1 cellular context compared by ENCODE assay signal in genomic region chr11:44235765-44236201, GRCh38.
A peak's percentile ranks its signal among the peaks of the same experiment; 100 is the strongest.
TF ChIP-seq lines count a peak whose summit lies in the region.

No MANE protein-coding gene starts in this region.

TF ChIP-seq in HEK293, 187 proteins besides CTCF, POLR2A, EP300 and RAD21 (continued from another document):
- TF ChIP-seq ZNF488 (tag by site-specific recombination; IDR thresholded peaks at IDR 0.05): 0 out of 2 replicates have a peak, but pooled peaks have one; percentile 36
- no peak for TF ChIP-seq YY2 (tag by site-specific recombination; IDR thresholded peaks at IDR 0.05)
- peak; percentile 42; the same call in 1 of the 2 replicates for TF ChIP-seq ZNF423 (tag by site-specific recombination; IDR thresholded peaks at IDR 0.05)
- TF ChIP-seq, protein P1, sequence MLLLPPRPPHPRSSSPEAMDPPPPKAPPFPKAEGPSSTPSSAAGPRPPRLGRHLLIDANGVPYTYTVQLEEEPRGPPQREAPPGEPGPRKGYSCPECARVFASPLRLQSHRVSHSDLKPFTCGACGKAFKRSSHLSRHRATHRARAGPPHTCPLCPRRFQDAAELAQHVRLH (tag by site-specific recombination; IDR thresholded peaks at IDR 0.05): 0 out of 2 replicates have a peak, but pooled peaks have one; percentile 20
- TF ChIP-seq ZNF792 (tag by site-specific recombination; IDR thresholded peaks at IDR 0.05): no peak
- TF ChIP-seq ZNF366 (tag by site-specific recombination; conservative IDR thresholded peaks at IDR 0.05): no peak
- no peak for TF ChIP-seq SETDB1 (IDR thresholded peaks at IDR 0.05; ENCODE audit: insufficient read length, low read length)
- TF ChIP-seq, protein P2, sequence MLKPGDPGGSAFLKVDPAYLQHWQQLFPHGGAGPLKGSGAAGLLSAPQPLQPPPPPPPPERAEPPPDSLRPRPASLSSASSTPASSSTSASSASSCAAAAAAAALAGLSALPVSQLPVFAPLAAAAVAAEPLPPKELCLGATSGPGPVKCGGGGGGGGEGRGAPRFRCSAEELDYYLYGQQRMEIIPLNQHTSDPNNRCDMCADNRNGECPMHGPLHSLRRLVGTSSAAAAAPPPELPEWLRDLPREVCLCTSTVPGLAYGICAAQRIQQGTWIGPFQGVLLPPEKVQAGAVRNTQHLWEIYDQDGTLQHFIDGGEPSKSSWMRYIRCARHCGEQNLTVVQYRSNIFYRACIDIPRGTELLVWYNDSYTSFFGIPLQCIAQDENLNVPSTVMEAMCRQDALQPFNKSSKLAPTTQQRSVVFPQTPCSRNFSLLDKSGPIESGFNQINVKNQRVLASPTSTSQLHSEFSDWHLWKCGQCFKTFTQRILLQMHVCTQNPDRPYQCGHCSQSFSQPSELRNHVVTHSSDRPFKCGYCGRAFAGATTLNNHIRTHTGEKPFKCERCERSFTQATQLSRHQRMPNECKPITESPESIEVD (tag by site-specific recombination; IDR thresholded peaks at IDR 0.05): peak; percentile 66
- no peak for TF ChIP-seq HOXC10 (CRISPR knock-in tag; IDR thresholded peaks at IDR 0.05)
- TF ChIP-seq ZNF394 (tag by site-specific recombination; IDR thresholded peaks at IDR 0.05; ENCODE audit: borderline replicate concordance): no peak
- peak; percentile 90 for TF ChIP-seq FEZF1 (tag by site-specific recombination; IDR thresholded peaks at IDR 0.05)
- TF ChIP-seq, protein P3, sequence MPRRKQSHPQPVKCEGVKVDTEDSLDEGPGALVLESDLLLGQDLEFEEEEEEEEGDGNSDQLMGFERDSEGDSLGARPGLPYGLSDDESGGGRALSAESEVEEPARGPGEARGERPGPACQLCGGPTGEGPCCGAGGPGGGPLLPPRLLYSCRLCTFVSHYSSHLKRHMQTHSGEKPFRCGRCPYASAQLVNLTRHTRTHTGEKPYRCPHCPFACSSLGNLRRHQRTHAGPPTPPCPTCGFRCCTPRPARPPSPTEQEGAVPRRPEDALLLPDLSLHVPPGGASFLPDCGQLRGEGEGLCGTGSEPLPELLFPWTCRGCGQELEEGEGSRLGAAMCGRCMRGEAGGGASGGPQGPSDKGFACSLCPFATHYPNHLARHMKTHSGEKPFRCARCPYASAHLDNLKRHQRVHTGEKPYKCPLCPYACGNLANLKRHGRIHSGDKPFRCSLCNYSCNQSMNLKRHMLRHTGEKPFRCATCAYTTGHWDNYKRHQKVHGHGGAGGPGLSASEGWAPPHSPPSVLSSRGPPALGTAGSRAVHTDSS (tag by site-specific recombination; IDR thresholded peaks at IDR 0.05): no peak
- no peak for TF ChIP-seq ZBTB8A (tag by site-specific recombination; IDR thresholded peaks at IDR 0.05)
- 0 out of 2 replicates have a peak, but pooled peaks have one; percentile 20 for TF ChIP-seq SCRT1 (tag by site-specific recombination; IDR thresholded peaks at IDR 0.05; ENCODE audit: borderline replicate concordance)
- peak; percentile 60; the same call in 1 of the 2 replicates for TF ChIP-seq ZNF561 (tag by site-specific recombination; IDR thresholded peaks at IDR 0.05; ENCODE audit: borderline replicate concordance)
- TF ChIP-seq MYNN (tag by site-specific recombination; IDR thresholded peaks at IDR 0.05; ENCODE audit: borderline replicate concordance): no peak
- TF ChIP-seq ZNF610 (tag by site-specific recombination; IDR thresholded peaks at IDR 0.05; ENCODE audit: borderline replicate concordance): no peak
- TF ChIP-seq ZBTB21 (tag by site-specific recombination; IDR thresholded peaks at IDR 0.05): no peak
- TF ChIP-seq OSR2 (tag by site-specific recombination; IDR thresholded peaks at IDR 0.05): peak; percentile 74; the same call in 1 of the 2 replicates
- TF ChIP-seq ZNF416 (tag by site-specific recombination; IDR thresholded peaks at IDR 0.05): no peak
- peak; percentile 38; the same call in 1 of the 2 replicates for TF ChIP-seq MZF1 (tag by site-specific recombination; IDR thresholded peaks at IDR 0.05; ENCODE audit: borderline replicate concordance)
- no peak for TF ChIP-seq TRIM28 (IDR thresholded peaks at IDR 0.05; ENCODE audit: borderline replicate concordance, low read length)
- no peak for TF ChIP-seq ZNF335 (tag by site-specific recombination; conservative IDR thresholded peaks at IDR 0.05)
- TF ChIP-seq ZNF843 (tag by site-specific recombination; IDR thresholded peaks at IDR 0.05): no peak
- no peak for TF ChIP-seq ZNF37A (tag by site-specific recombination; IDR thresholded peaks at IDR 0.05)
- no peak for TF ChIP-seq WT1 (tag by site-specific recombination; IDR thresholded peaks at IDR 0.05)
- no peak for TF ChIP-seq ZNF266 (tag by site-specific recombination; IDR thresholded peaks at IDR 0.05; ENCODE audit: low read depth)
TF ChIP-seq in HEK293: peak in this region for 11.
